Comparison of ENCODE assay signal across 7 cellular contexts in the genomic region with DNA sequence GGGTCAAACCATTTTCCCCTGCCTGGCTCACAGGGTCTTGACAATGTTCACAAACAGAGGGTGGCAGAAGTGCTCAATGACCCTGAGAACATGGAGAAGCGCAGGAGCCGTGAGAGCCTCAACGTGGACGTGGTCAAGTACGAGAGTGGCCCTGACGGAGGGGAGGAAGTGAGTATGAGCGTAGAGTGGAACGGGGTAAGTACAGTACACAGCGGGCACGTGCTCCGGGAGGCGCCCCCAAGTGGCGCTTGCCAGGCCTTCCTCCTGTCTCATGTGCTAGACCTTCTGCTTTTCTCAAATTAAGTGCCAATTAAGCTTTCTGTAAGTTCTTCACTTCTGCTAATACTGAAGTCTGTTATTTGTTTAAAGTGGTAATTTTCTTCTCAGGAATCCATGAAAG. TPM values are rescaled to one million over a fixed set of nuclear protein-coding genes. Genes with fewer than 3 reads are reported as not detected.
A peak's percentile ranks its signal among the peaks of the same experiment; 100 is the strongest.
DNase-seq lines count a peak whose midpoint lies in the region; ATAC-seq and TF ChIP-seq lines count a peak whose summit lies in the region.

No MANE protein-coding gene starts in this region.

- H3K9ac ChIP-seq in mesendoderm (ENCODE audit: low read length), result no peak overlapping the region

- no peak overlapping the region for H3K4me3 ChIP-seq in cardiac fibroblast (replicated peaks in 1 of 2; ENCODE audit: low read depth in 2 of 2, low read length in 2 of 2)
- no peak overlapping the region for H3K4me3 ChIP-seq in mesendoderm (ENCODE audit: low read length)
- no peak overlapping the region for H3K4me3 ChIP-seq in upper lobe of right lung
- no peak overlapping the region for H3K4me3 ChIP-seq in vagina

- H4K8ac ChIP-seq in mesendoderm (ENCODE audit: low read depth, low read length), result no peak overlapping the region

- no peak overlapping the region for H3K4ac ChIP-seq in mesendoderm (ENCODE audit: low read depth, low read length)

- H3K36me3 ChIP-seq in mesendoderm (ENCODE audit: control insufficient read depth, insufficient read depth, low read length) (peaks cover 23% of the 10 kb centered on the region), upper lobe of right lung (peaks cover 100% of the 10 kb centered on the region), vagina (peaks cover 0 to 94% of the 10 kb centered on the region in 2 donors)

- intact Hi-C loops in upper lobe of right lung (cut with DNase I) (no loop called here), vagina (cut with DNase I) (no loop called here)

- H3K79me1 ChIP-seq in mesendoderm (ENCODE audit: low read length), result peaks cover 3% of the 10 kb centered on the region

- TF ChIP-seq POLR2A in vagina (IDR thresholded peaks at IDR 0.05), result no peak

- no peaks in the 10 kb centered on the region for H3K9me3 ChIP-seq in upper lobe of right lung
- H3K9me3 ChIP-seq in vagina, result no peaks in the 10 kb centered on the region

- no peak overlapping the region for H2BK120ac ChIP-seq in mesendoderm (ENCODE audit: low read depth, low read length)

- no peak for DNase-seq in T-helper 2 cell treated with Interferon-gamma antibody and Interleukin-4, amounts not matched to agents 5 μg/mL and 100 μg/mL, for 36 hours (ENCODE audit: low spot score)
- DNase-seq in cardiac fibroblast (ENCODE audit: low read depth in 2 of 2) (peak; percentile 36 to 42), mesendoderm (peak; percentile 47), upper lobe of right lung (peak; percentile 79), vagina (ENCODE audit: extremely low spot score in 2 of 2) (no peak)

- no peak overlapping the region for H3K4me3 Mint-ChIP-seq in T-helper 2 cell treated with Interferon-gamma antibody and Interleukin-4, amounts not matched to agents 5 μg/mL and 100 μg/mL, for 36 hours

- H3K56ac ChIP-seq in mesendoderm (ENCODE audit: low read length), result no peak overlapping the region

- H3K9me3 Mint-ChIP-seq in T-helper 2 cell treated with Interferon-gamma antibody and Interleukin-4, amounts not matched to agents 5 μg/mL and 100 μg/mL, for 36 hours, result no peaks in the 10 kb centered on the region

- H4K5ac ChIP-seq in mesendoderm (ENCODE audit: low read length), result no peak overlapping the region

- H2BK15ac ChIP-seq in mesendoderm (replicated peaks; ENCODE audit: low read depth), result no peak overlapping the region

- H2BK5ac ChIP-seq in mesendoderm (ENCODE audit: low read length), result no peak overlapping the region

- peaks cover 40% of the 10 kb centered on the region for H3K36me3 Mint-ChIP-seq in T-helper 2 cell treated with Interferon-gamma antibody and Interleukin-4, amounts not matched to agents 5 μg/mL and 100 μg/mL, for 36 hours (ENCODE audit: low read depth)

- H3K27ac ChIP-seq in mesendoderm (ENCODE audit: low read depth, low read length) (no peak overlapping the region), upper lobe of right lung (no peak overlapping the region), vagina (no peak overlapping the region)

- no peaks in the 10 kb centered on the region for H3K27me3 ChIP-seq in mesendoderm (ENCODE audit: insufficient read depth, low read length, poor library complexity)
- no peaks in the 10 kb centered on the region for H3K27me3 ChIP-seq in upper lobe of right lung
- H3K27me3 ChIP-seq in vagina, result no peaks in the 10 kb centered on the region

- H2AK5ac ChIP-seq in mesendoderm (ENCODE audit: low read length), result no peak overlapping the region

- H3K4me1 Mint-ChIP-seq in T-helper 2 cell treated with Interferon-gamma antibody and Interleukin-4, amounts not matched to agents 5 μg/mL and 100 μg/mL, for 36 hours (ENCODE audit: low read depth), result no peaks in the 10 kb centered on the region

- H3K4me2 ChIP-seq in mesendoderm (ENCODE audit: low read length), result no peak overlapping the region

- H3K4me1 ChIP-seq in mesendoderm (ENCODE audit: control insufficient read depth, low read depth, low read length), result no peaks in the 10 kb centered on the region
- H3K4me1 ChIP-seq in upper lobe of right lung, result peaks cover 10% of the 10 kb centered on the region
- H3K4me1 ChIP-seq in vagina, result no peaks in the 10 kb centered on the region

- H3K79me2 ChIP-seq in mesendoderm (ENCODE audit: control insufficient read depth, insufficient read depth, low read length), result no peaks in the 10 kb centered on the region

- ATAC-seq in GM18498 (IDR thresholded peaks at IDR 0.05; ENCODE audit: unreplicated experiment), result peak; percentile 74
- peak; percentile 84 for ATAC-seq in HG03066 (IDR thresholded peaks at IDR 0.05; ENCODE audit: low read depth, unreplicated experiment)
- ATAC-seq in upper lobe of right lung, result peak; percentile 97

- no CpG with 5 or more reads among the region's 13 CpGs for whole genome bisulfite sequencing in mesendoderm (ENCODE audit: extremely low coverage, insufficient coverage, low lambda C conversion rate)

- H3K27ac Mint-ChIP-seq in T-helper 2 cell treated with Interferon-gamma antibody and Interleukin-4, amounts not matched to agents 5 μg/mL and 100 μg/mL, for 36 hours, result peak overlapping the region; percentile 55

- TF ChIP-seq CTCF in cardiac fibroblast (IDR thresholded peaks at IDR 0.05; ENCODE audit: low read depth, low read length) (peak; percentile 35), upper lobe of right lung (IDR thresholded peaks at IDR 0.05) (peak; percentile 49), vagina (IDR thresholded peaks at IDR 0.05) (no peak)

- no peaks in the 10 kb centered on the region for H3K27me3 Mint-ChIP-seq in T-helper 2 cell treated with Interferon-gamma antibody and Interleukin-4, amounts not matched to agents 5 μg/mL and 100 μg/mL, for 36 hours (ENCODE audit: low read depth)

- no peak overlapping the region for H3K18ac ChIP-seq in mesendoderm (ENCODE audit: low read length)

- no peak overlapping the region for H3K23ac ChIP-seq in mesendoderm (ENCODE audit: low read length)

RNA-seq across cellular contexts. Expression of a gene that starts 35.9 kb away (rescaled TPM):
- polyA plus RNA-seq in mesendoderm (2013, experiment 1 of 2), result 23.4 TPM
- 23.7 TPM for polyA plus RNA-seq in mesendoderm (2013, experiment 2 of 2)
- total RNA-seq in upper lobe of right lung, result 5.6 TPM
- 6.9 TPM for total RNA-seq in vagina

RNA-seq across cellular contexts. Expression of a gene that starts 36.3 kb away (rescaled TPM):
- 32.3 TPM for polyA plus RNA-seq in mesendoderm (2013, experiment 1 of 2)
- 31.1 TPM for polyA plus RNA-seq in mesendoderm (2013, experiment 2 of 2)
- total RNA-seq in upper lobe of right lung (61.3 TPM), vagina (172 TPM)

RNA-seq across cellular contexts. Expression of a gene that starts 50.3 kb away (rescaled TPM):
- 73.1 TPM for polyA plus RNA-seq in mesendoderm (2013, experiment 1 of 2)
- 71.9 TPM for polyA plus RNA-seq in mesendoderm (2013, experiment 2 of 2)
- total RNA-seq in upper lobe of right lung, result 172 TPM
- 322 TPM for total RNA-seq in vagina

Comparison
In these comparisons a context has a peak if more than half of its experiments do, and no peak if none do; other contexts are left out.
1. DNase-seq: peak in cardiac fibroblast (2 of 2), mesendoderm (single experiment) and upper lobe of right lung (single experiment); none in T-helper 2 cell treated with Interferon-gamma antibody and Interleukin-4, amounts not matched to agents 5 μg/mL and 100 μg/mL, for 36 hours (single experiment) and vagina (0 of 2).
2. CTCF ChIP-seq: peak in cardiac fibroblast (single experiment) and upper lobe of right lung (single experiment); none in vagina (0 of 3).
3. Peak in every context shown above with its lines, with median percentiles within 50 percentile points of each other: ATAC-seq.